ENCODE assay signal across 16 cellular contexts in the genomic region with DNA sequence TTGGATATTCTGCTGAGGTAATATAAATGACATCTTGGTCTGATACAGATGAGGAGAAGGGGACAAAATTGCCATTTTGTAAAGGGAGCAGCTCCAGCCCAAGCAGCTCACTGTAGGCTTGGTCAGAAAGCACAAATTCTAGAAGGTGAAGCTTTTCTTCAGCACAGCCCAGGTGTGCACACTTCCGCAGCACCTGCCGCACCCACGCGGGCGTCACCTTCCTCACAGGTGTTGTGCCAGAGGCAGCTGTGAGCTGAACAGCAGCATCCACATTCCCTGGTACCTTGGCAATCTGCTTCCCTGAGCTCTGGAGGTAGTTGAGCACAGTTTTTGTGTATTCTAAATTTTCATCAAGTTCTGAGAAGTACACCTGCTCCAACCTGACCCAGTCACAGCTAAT.
A peak's percentile ranks its signal among the peaks of the same experiment; 100 is the strongest.
DNase-seq lines count a peak whose midpoint lies in the region; ATAC-seq, FAIRE-seq and TF ChIP-seq lines count a peak whose summit lies in the region.
"Had no signal": no experiment of that assay in that cellular context is flagged by ENCODE, and none has a peak within 500 bp of the region (broad histone marks: within the 10 kb centered on the region; RNA-seq: fewer than 3 reads in every experiment).

No MANE protein-coding gene starts in this region.

- ATAC-seq in GM18858 (IDR thresholded peaks at IDR 0.05; ENCODE audit: unreplicated experiment) = no peak
- no peak for ATAC-seq in GM21367 (IDR thresholded peaks at IDR 0.05; ENCODE audit: unreplicated experiment)
- ATAC-seq: A549; CD8-positive, alpha-beta T cell had no signal

- H3K27me3 ChIP-seq in A673 (replicated peaks; ENCODE audit: insufficient read depth, low read depth, low read length, poor library complexity) (no peaks in the 10 kb centered on the region), left ventricle myocardium inferior (ENCODE audit: low read depth) (no peaks in the 10 kb centered on the region)

- H3K9me3 ChIP-seq in A673 (ENCODE audit: low read depth, low read length, poor library complexity, severe bottlenecking) (no peaks in the 10 kb centered on the region), left ventricle myocardium inferior (replicated peaks) (no peaks in the 10 kb centered on the region)
- H3K9me3 ChIP-seq: A549, Caco-2 had no signal

- no peak overlapping the region for H3K4me3 ChIP-seq in A673 (ENCODE audit: low read depth, low read length, poor library complexity, severe bottlenecking)
- no peak overlapping the region for H3K4me3 ChIP-seq in left ventricle myocardium inferior
- H3K4me3 ChIP-seq: A549 had no signal

- BruUV-seq in A673 (replicated peaks; lab: Mats Ljungman, UMichigan) = no TSS peak

- no peak for TF ChIP-seq POLR2A in GM12891 (IDR thresholded peaks at IDR 0.05; ENCODE audit: low read depth, low read length)

- POLR2A ChIA-PET in A673 (lab: Charles Lee; ENCODE audit: low non-redundant PET) = no interaction called here

- intact Hi-C loops in A673 (cut with micrococcal nuclease; ENCODE audit: unreplicated experiment) (no loop called here), left ventricle myocardium inferior (cut with micrococcal nuclease) (no loop called here)

- CTCF ChIA-PET in A673 (lab: Charles Lee) = no interaction called here

- FAIRE-seq in GM12891 (lab: Jason Lieb, UNC) = no peak
- FAIRE-seq: A549, GM12892, GM19239, H54 had no signal

- no peak overlapping the region for H3K27ac ChIP-seq in A673 (ENCODE audit: low read depth, low read length, poor library complexity, severe bottlenecking)
- no peak overlapping the region for H3K27ac ChIP-seq in left ventricle myocardium inferior (replicated peaks)
- H3K27ac ChIP-seq: A549 had no signal

- H3K4me1 ChIP-seq in A673 (ENCODE audit: insufficient read depth, low read length, poor library complexity, severe bottlenecking) = no peaks in the 10 kb centered on the region
- peaks cover 11% of the 10 kb centered on the region for H3K4me1 ChIP-seq in left ventricle myocardium inferior

- DNase-seq in DMS53 (lab: John Stamatoyannopoulos, UW) = peak; percentile 91
- no peak for DNase-seq in GM12891 (ENCODE audit: insufficient read length, low spot score)
- peak; percentile 40 for DNase-seq in NCI-H510A treated with DMSO at 0.1 percent for 48 hours (lab: John Stamatoyannopoulos, UW)
- DNase-seq in left kidney (ENCODE audit: low read depth, low spot score) = peak; percentile 33
- no peak for DNase-seq in A673 (ENCODE audit: low spot score)
- no peak for DNase-seq in left ventricle myocardium inferior
- DNase-seq: Caco-2; CD8-positive, alpha-beta T cell; DMS79; KG1 had no signal

- TF ChIP-seq CTCF in A673 (conservative IDR thresholded peaks at IDR 0.05; ENCODE audit: low read depth, low read length) (no peak), left ventricle myocardium inferior (IDR thresholded peaks at IDR 0.05; ENCODE audit: borderline replicate concordance) (no peak)

- H3K36me3 ChIP-seq in A673 (ENCODE audit: insufficient read depth, low read length, poor library complexity, severe bottlenecking) = peaks cover 45% of the 10 kb centered on the region
- peaks cover 54% of the 10 kb centered on the region for H3K36me3 ChIP-seq in left ventricle myocardium inferior

TF ChIP-seq in GM12891, 5 proteins besides CTCF, POLR2A, EP300 and RAD21:
- no peak for TF ChIP-seq SPI1 (IDR thresholded peaks at IDR 0.05; ENCODE audit: low read depth, low read length)
- TF ChIP-seq POLR2AphosphoS5 (IDR thresholded peaks at IDR 0.05; ENCODE audit: low read depth, low read length) = peak; percentile 49; the same call in 1 of the 2 replicates

Comparison
In these comparisons a context has a peak if more than half of its experiments do, and no peak if none do; other contexts are left out.
1. DNase-seq: peak in DMS53 (single experiment), NCI-H510A treated with DMSO at 0.1 percent for 48 hours (single experiment) and left kidney (single experiment); none in GM12891 (single experiment), A673 (single experiment) and left ventricle myocardium inferior (single experiment).